Comparison of ENCODE assay signal across 9 cellular contexts in genomic region chr10:100120550-100120949, GRCh38. TPM values are rescaled to one million over a fixed set of nuclear protein-coding genes. Genes with fewer than 3 reads are reported as not detected.
"Had no signal": no experiment of that assay in that cellular context is flagged by ENCODE, and none has a peak within 500 bp of the region (broad histone marks: within the 10 kb centered on the region; RNA-seq: fewer than 3 reads in every experiment).

No MANE protein-coding gene starts in this region.

- DNase-seq: GDM1, GF-D8 had no signal

- ATAC-seq: GM12878 had no signal

- H3K4me3 ChIP-seq: GM12878 had no signal

- FAIRE-seq: G401.6, GM12878, GM12891, GM12892, GM18507, GM19239 had no signal

RNA-seq across cellular contexts. Expression of gene CPN1, which starts 38.9 kb away (rescaled TPM):
- total RNA-seq: G401 had no signal
